ENCODE assay signal across 7 cellular contexts in the genomic region with DNA sequence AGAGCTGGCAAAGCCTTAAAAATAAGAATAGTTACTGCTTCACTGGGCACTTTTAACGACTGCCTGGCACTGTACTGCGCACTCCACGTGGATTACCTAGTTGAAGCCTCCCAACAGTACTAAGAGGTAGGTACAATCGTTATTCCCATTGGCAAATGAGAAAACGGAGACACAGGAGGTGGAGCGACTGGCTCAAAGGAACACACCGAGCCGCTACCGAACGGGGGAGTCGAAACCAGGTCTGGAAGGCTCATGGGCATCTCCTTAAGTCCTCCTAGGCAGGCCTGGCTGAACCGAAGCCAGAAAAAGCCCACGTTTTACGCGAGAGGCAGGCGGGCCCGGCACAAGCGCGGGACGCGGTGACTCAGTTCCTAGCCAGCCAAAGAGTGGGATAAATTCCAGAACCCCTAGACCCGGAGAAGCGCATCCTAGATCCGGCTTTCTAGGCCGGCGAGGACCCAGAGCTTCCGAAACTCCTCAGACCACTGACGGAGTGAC. TPM values are rescaled to one million over a fixed set of nuclear protein-coding genes. Genes with fewer than 3 reads are reported as not detected.
DNase-seq lines count a peak whose midpoint lies in the region; ATAC-seq, FAIRE-seq and TF ChIP-seq lines count a peak whose summit lies in the region.

No MANE protein-coding gene starts in this region.

- peaks cover 24% of the 10 kb centered on the region for H4K20me1 ChIP-seq in keratinocyte (ENCODE audit: control insufficient read depth, extremely low read depth, insufficient read depth, low read length)

- H3K9me3 ChIP-seq in keratinocyte (ENCODE audit: control insufficient read depth, low read depth, low read length) (no peaks in the 10 kb centered on the region), spleen (no peaks in the 10 kb centered on the region)

- H3K27ac ChIP-seq in keratinocyte (ENCODE audit: control insufficient read depth, insufficient read depth, low read length) (peak overlapping the region; percentile 98), spleen (peak overlapping the region; percentile 92 to 98 (median 96))

- H3K27me3 ChIP-seq in bronchial epithelial cell (ENCODE audit: control insufficient read depth, insufficient read depth, low read length) (no peaks in the 10 kb centered on the region), keratinocyte (ENCODE audit: control insufficient read depth, extremely low read depth, insufficient read depth, low read length) (no peaks in the 10 kb centered on the region), spleen (replicated peaks in 1 of 7) (no peaks in the 10 kb centered on the region)

- H3K36me3 Mint-ChIP-seq in T-cell = peaks cover 34% of the 10 kb centered on the region

- H3K9ac ChIP-seq in keratinocyte (ENCODE audit: control insufficient read depth, extremely low read depth, insufficient read depth, low read length) = peak overlapping the region; percentile 96

- H3K79me2 ChIP-seq in keratinocyte (ENCODE audit: control insufficient read depth, insufficient read depth, low read length) = peaks cover 88% of the 10 kb centered on the region

- H3K27ac Mint-ChIP-seq in T-cell = peak overlapping the region; percentile 94 to 99

- no peaks in the 10 kb centered on the region for H3K27me3 Mint-ChIP-seq in T-cell

- DNase-seq in GM04504 (ENCODE audit: low read depth) (peak; percentile 58), T-cell (peak in 11 of 34 experiments; percentile 9 to 38 (median 17)), bronchial epithelial cell (ENCODE audit: low read depth) (peak; percentile 59), keratinocyte (ENCODE audit: low read depth, low spot score) (no peak), spleen (no peak), GM13977 (ENCODE audit: low spot score) (no peak)

- in situ Hi-C loops in GM13977 (cut with MboI; ENCODE audit: low pct_unique_long_range_greater_than_20kb, low sequenced_read_pairs, unreplicated experiment) = no loop called here

- TF ChIP-seq POLR2A in spleen (IDR thresholded peaks at IDR 0.05) = no peak

- 0 to 1% (median 0%) methylated on average over 26 to 28 of the region's 28 CpGs for WGBS in spleen, 5 donors

- POLR2A ChIA-PET in T-cell (lab: Charles Lee) = interaction anchor here (0.6 to 1.9 kb wide), 4 partner anchors 14 to 33 kb away, joined by 5 to 9 read pairs (median 6); no protein-coding TSS in a partner anchor

- H3K36me3 ChIP-seq in bronchial epithelial cell (ENCODE audit: control insufficient read depth, insufficient read depth, low read length) (peaks cover 17% of the 10 kb centered on the region), keratinocyte (ENCODE audit: control insufficient read depth in 2 of 2, extremely low read depth in 1 of 2, insufficient read depth in 2 of 2, low read length in 2 of 2) (peaks cover 15 to 49% of the 10 kb centered on the region in 2 experiments), spleen (peaks cover 4 to 55% (median 46%) of the 10 kb centered on the region in 6 donors)

- peak overlapping the region; percentile 96 for H3K4me2 ChIP-seq in keratinocyte (ENCODE audit: control insufficient read depth, extremely low read depth, insufficient read depth, low read depth, low read length)

- intact Hi-C loops in spleen (cut with DNase I; ENCODE audit: low total_unique reads) = loop anchor here (5.0 kb wide), 1 partner anchor 36 kb away; the partner anchor contains the start of gene ARPC1B

- FAIRE-seq in bronchial epithelial cell (lab: Jason Lieb, UNC) = no peak
- FAIRE-seq in keratinocyte (lab: Jason Lieb, UNC) = no peak

- H3K9me3 Mint-ChIP-seq in T-cell = no peaks in the 10 kb centered on the region

- CTCF ChIA-PET in T-cell (lab: Charles Lee) = interaction anchor here (0.5 to 2.6 kb wide), 4 partner anchors 33 to 172 kb away, joined by 3 to 8 read pairs (median 4); partner anchors contain the start of genes ARPC1B (in 1 of the 2) and ZKSCAN5 (in 1 of the 2)

- TF ChIP-seq CTCF in bronchial epithelial cell (IDR thresholded peaks at IDR 0.05; ENCODE audit: insufficient read depth, low read length, severe bottlenecking) (no peak), keratinocyte (optimal IDR thresholded peaks at IDR 0.05 in 1 of 3, IDR thresholded peaks at IDR 0.05 in 1 of 3, conservative IDR thresholded peaks at IDR 0.05 in 1 of 3; ENCODE audit: extremely low read depth in 1 of 3, insufficient read depth in 2 of 3, low read length in 3 of 3) (no peak), spleen (IDR thresholded peaks at IDR 0.05 in 8 of 11, conservative IDR thresholded peaks at IDR 0.05 in 3 of 11) (no peak), GM13977 (IDR thresholded peaks at IDR 0.05; ENCODE audit: extremely low read depth, insufficient read depth, missing control alignments) (no peak)

- peak overlapping the region; percentile 84 for H3K4me3 ChIP-seq in bronchial epithelial cell (ENCODE audit: low read depth, low read length)
- H3K4me3 ChIP-seq in keratinocyte (ENCODE audit: control insufficient read depth in 2 of 3, extremely low read depth in 1 of 3, insufficient read depth in 2 of 3, low read depth in 1 of 3, low read length in 3 of 3) = peak overlapping the region; percentile 73 to 100 (median 100)
- H3K4me3 ChIP-seq in spleen = peak overlapping the region; percentile 91 to 100 (median 96)

- dilution Hi-C loops in keratinocyte (cut with MboI; ENCODE audit: extremely low pct_ligation_motif_present, low sequenced_read_pairs) = no loop called here

- ATAC-seq in HG03097 (IDR thresholded peaks at IDR 0.05; ENCODE audit: low FRiP score, unreplicated experiment) = peak; percentile 2
- ATAC-seq in T-cell (replicated peaks in 1 of 4) = peak in 3 of 4 experiments; percentile 7 to 15 (median 12)

- peaks cover 47 to 67% (median 54%) of the 10 kb centered on the region in 3 donors for H3K4me1 Mint-ChIP-seq in T-cell

- H2AFZ ChIP-seq in keratinocyte (ENCODE audit: control insufficient read depth, low read length) = peak overlapping the region; percentile 39

- H3K4me3 Mint-ChIP-seq in T-cell = peak overlapping the region; percentile 93 to 94 (median 93)

- peaks cover 3% of the 10 kb centered on the region for H3K9me1 ChIP-seq in keratinocyte (ENCODE audit: control insufficient read depth, extremely low read depth, insufficient read depth, low read length)

- H3K4me1 ChIP-seq in keratinocyte (ENCODE audit: control insufficient read depth, extremely low read depth, insufficient read depth, low read length) (peaks cover 28% of the 10 kb centered on the region), spleen (peaks cover 32 to 75% (median 53%) of the 10 kb centered on the region in 6 donors)

RNA-seq across cellular contexts. Expression of gene PDAP1, which starts 0.5 kb away (rescaled TPM):
- total RNA-seq in T-cell (10 to 100 TPM; 48.1 to 75.7 (median 67.4) TPM), bronchial epithelial cell (38.2 and 45.1 TPM in 2 replicates), spleen (10 to 100 TPM; 28.1 to 57.2 (median 52.8) TPM)
- polyA plus RNA-seq in keratinocyte (35.6 to 137 TPM (median 99.1 TPM) in 3 replicates), spleen (100 to 1,000 TPM in 2 of 3 donors, 10 to 100 TPM in 1; 83.4 to 117 (median 108) TPM)
- 177 TPM for polyA plus RNA-seq in keratinocyte (2011; ENCODE audit: low read depth)
- polyA plus RNA-seq in keratinocyte (2011; cell fraction: cytosol; rRNA removed) = 91.9 and 165 TPM in 2 replicates
- polyA plus RNA-seq in keratinocyte (2011; cell fraction: nucleus; rRNA removed) = 67.6 and 86.7 TPM in 2 replicates
- polyA plus RNA-seq in keratinocyte (2012; ENCODE audit: low replicate concordance) = 85.4 and 236 TPM in 2 replicates
- polyA minus RNA-seq in keratinocyte = 9.3 to 41.5 TPM (median 11.3 TPM) in 3 replicates
- 23.8 TPM for polyA minus RNA-seq in keratinocyte (2011; cell fraction: cytosol; rRNA and poly(A)+ RNA removed)
- polyA minus RNA-seq in keratinocyte (2011; cell fraction: nucleus; rRNA and poly(A)+ RNA removed) = 3.6 and 10.3 TPM in 2 replicates

RNA-seq across cellular contexts. Expression of gene BUD31, which starts 0.9 kb away (rescaled TPM):
- 100 to 1,000 TPM in 1 of 5 donors, 10 to 100 TPM in 4; 63.2 to 127 (median 82.3) TPM for total RNA-seq in T-cell
- total RNA-seq in bronchial epithelial cell = 121 and 232 TPM in 2 replicates
- polyA plus RNA-seq in keratinocyte = 35.8 to 73.3 TPM (median 70.1 TPM) in 3 replicates
- polyA plus RNA-seq in keratinocyte (2011; ENCODE audit: low read depth) = 436 TPM
- 76.1 and 93.5 TPM in 2 replicates for polyA plus RNA-seq in keratinocyte (2011; cell fraction: cytosol; rRNA removed)
- 48.1 and 52.6 TPM in 2 replicates for polyA plus RNA-seq in keratinocyte (2011; cell fraction: nucleus; rRNA removed)
- polyA plus RNA-seq in keratinocyte (2012; ENCODE audit: low replicate concordance) = 79.0 and 107 TPM in 2 replicates
- 8.0 to 37.1 TPM (median 26.1 TPM) in 3 replicates for polyA minus RNA-seq in keratinocyte
- polyA minus RNA-seq in keratinocyte (2011; cell fraction: cytosol; rRNA and poly(A)+ RNA removed) = 54.9 TPM
- 11.1 and 11.4 TPM in 2 replicates for polyA minus RNA-seq in keratinocyte (2011; cell fraction: nucleus; rRNA and poly(A)+ RNA removed)
- total RNA-seq in spleen = 10 to 100 TPM; 48.4 to 72.7 (median 65.7) TPM
- polyA plus RNA-seq in spleen = 100 to 1,000 TPM in 2 of 3 donors, 10 to 100 TPM in 1; 98.7 to 124 (median 112) TPM

RNA-seq across cellular contexts. Expression of gene PTCD1, which starts 30.7 kb away (rescaled TPM):
- 10 to 100 TPM in 3 of 5 donors, 1 to 10 TPM in 2; 5.4 to 11.6 (median 10.5) TPM for total RNA-seq in T-cell
- total RNA-seq in bronchial epithelial cell = 10.6 and 11.3 TPM in 2 replicates
- polyA plus RNA-seq in keratinocyte = 2.8 to 3.5 TPM (median 3.3 TPM) in 3 replicates
- 0.67 TPM for polyA plus RNA-seq in keratinocyte (2011; ENCODE audit: low read depth)
- 1.3 and 2.5 TPM in 2 replicates for polyA plus RNA-seq in keratinocyte (2011; cell fraction: cytosol; rRNA removed)
- 4.1 and 6.8 TPM in 2 replicates for polyA plus RNA-seq in keratinocyte (2011; cell fraction: nucleus; rRNA removed)
- 4.1 and 4.7 TPM in 2 replicates for polyA plus RNA-seq in keratinocyte (2012; ENCODE audit: low replicate concordance)
- polyA minus RNA-seq in keratinocyte = 2.0 to 3.2 TPM (median 2.2 TPM) in 3 replicates
- polyA minus RNA-seq in keratinocyte (2011; cell fraction: cytosol; rRNA and poly(A)+ RNA removed) = 2.1 TPM
- 4.5 and 5.0 TPM in 2 replicates for polyA minus RNA-seq in keratinocyte (2011; cell fraction: nucleus; rRNA and poly(A)+ RNA removed)
- total RNA-seq in spleen = 10 to 100 TPM in 1 of 7 donors, 1 to 10 TPM in 6; 4.0 to 17.5 (median 7.5) TPM
- polyA plus RNA-seq in spleen = 1 to 10 TPM; 2.1 to 4.4 (median 3.2) TPM

RNA-seq across cellular contexts. Expression of gene CPSF4, which starts 30.8 kb away (rescaled TPM):
- 10 to 100 TPM; 44.4 to 58.1 (median 52.3) TPM for total RNA-seq in T-cell
- 48.3 and 54.5 TPM in 2 replicates for total RNA-seq in bronchial epithelial cell
- polyA plus RNA-seq in keratinocyte = 21.8 to 28.6 TPM (median 25.0 TPM) in 3 replicates
- 16.6 TPM for polyA plus RNA-seq in keratinocyte (2011; ENCODE audit: low read depth)
- 16.2 and 19.3 TPM in 2 replicates for polyA plus RNA-seq in keratinocyte (2011; cell fraction: cytosol; rRNA removed)
- 45.4 and 56.4 TPM in 2 replicates for polyA plus RNA-seq in keratinocyte (2011; cell fraction: nucleus; rRNA removed)
- 20.4 and 21.3 TPM in 2 replicates for polyA plus RNA-seq in keratinocyte (2012; ENCODE audit: low replicate concordance)
- polyA minus RNA-seq in keratinocyte = 25.9 to 50.1 TPM (median 26.0 TPM) in 3 replicates
- 21.5 TPM for polyA minus RNA-seq in keratinocyte (2011; cell fraction: cytosol; rRNA and poly(A)+ RNA removed)
- polyA minus RNA-seq in keratinocyte (2011; cell fraction: nucleus; rRNA and poly(A)+ RNA removed) = 18.2 and 19.1 TPM in 2 replicates
- total RNA-seq in spleen = 10 to 100 TPM; 29.9 to 40.3 (median 35.1) TPM
- 10 to 100 TPM; 28.7 to 49.6 (median 46.7) TPM for polyA plus RNA-seq in spleen

RNA-seq across cellular contexts. Expression of gene ARPC1B, which starts 33.4 kb away (rescaled TPM):
- total RNA-seq in T-cell = 100 to 1,000 TPM; 131 to 232 (median 203) TPM
- 336 and 569 TPM in 2 replicates for total RNA-seq in bronchial epithelial cell
- polyA plus RNA-seq in keratinocyte = 352 to 488 TPM (median 383 TPM) in 3 replicates
- 103 TPM for polyA plus RNA-seq in keratinocyte (2011; ENCODE audit: low read depth)
- polyA plus RNA-seq in keratinocyte (2011; cell fraction: cytosol; rRNA removed) = 336 and 813 TPM in 2 replicates
- polyA plus RNA-seq in keratinocyte (2011; cell fraction: nucleus; rRNA removed) = 214 and 228 TPM in 2 replicates
- polyA plus RNA-seq in keratinocyte (2012; ENCODE audit: low replicate concordance) = 163 and 581 TPM in 2 replicates
- polyA minus RNA-seq in keratinocyte = 171 to 286 TPM (median 176 TPM) in 3 replicates
- polyA minus RNA-seq in keratinocyte (2011; cell fraction: cytosol; rRNA and poly(A)+ RNA removed) = 596 TPM
- polyA minus RNA-seq in keratinocyte (2011; cell fraction: nucleus; rRNA and poly(A)+ RNA removed) = 115 and 120 TPM in 2 replicates
- total RNA-seq in spleen = 100 to 1,000 TPM; 302 to 758 (median 363) TPM
- polyA plus RNA-seq in spleen = 100 to 1,000 TPM; 348 to 537 (median 472) TPM

Comparison
In these comparisons a context has a peak if more than half of its experiments do, and no peak if none do; other contexts are left out.
1. DNase-seq: peak in GM04504 (single experiment) and bronchial epithelial cell (single experiment); none in keratinocyte (single experiment), spleen (single experiment) and GM13977 (single experiment).
2. Peak in every context shown above with its lines, with median percentiles within 50 percentile points of each other: H3K4me3 ChIP-seq.